In genomic region chr20:294602-295001, GRCh38 we compare ENCODE assay signal across 26 cellular contexts. TPM values are rescaled to one million over a fixed set of nuclear protein-coding genes. Genes with fewer than 3 reads are reported as not detected.
"Had no signal": no experiment of that assay in that cellular context is flagged by ENCODE, and none has a peak within 500 bp of the region (broad histone marks: within the 10 kb centered on the region; RNA-seq: fewer than 3 reads in every experiment).

No MANE protein-coding gene starts in this region.

- ATAC-seq: left lobe of liver; stimulated activated naive CD8-positive, alpha-beta T cell treated with anti-CD3 and anti-CD28 coated beads, Interleukin-15, Interleukin-2, amounts not matched to agents 100 U/mL and 50 U/mL, for 24 hours had no signal

- H3K27ac Mint-ChIP-seq: endodermal cell, mesothelial cell of epicardium, neural progenitor cell had no signal

- H3K9me3 ChIP-seq: colonic mucosa, sigmoid colon, suprapubic skin, thyroid gland, upper lobe of left lung, uterus had no signal

- H3K9ac ChIP-seq: neural progenitor cell had no signal

- DNase-seq: caudate nucleus; colonic mucosa; effector CD4-positive, alpha-beta T cell; endodermal cell; foreskin melanocyte; head of caudate nucleus; mammary epithelial cell; naive B cell; sigmoid colon; small intestine; stimulated activated CD4-positive, alpha-beta T cell treated with anti-CD3 and anti-CD28 coated beads, Interleukin-12 subunit alpha, Interleukin-12 subunit beta, amount 100 ng/mL, for 4 hours; stimulated activated naive CD8-positive, alpha-beta T cell treated with anti-CD3 and anti-CD28 coated beads, Interleukin-15, Interleukin-2, amounts not matched to agents 100 U/mL and 50 U/mL, for 24 hours; thyroid gland; upper lobe of left lung; uterus had no signal

- H3K27me3 ChIP-seq: colonic mucosa, hepatocyte, sigmoid colon, suprapubic skin, thyroid gland, upper lobe of left lung, uterus had no signal

- H3K4me3 ChIP-seq: colonic mucosa, hepatocyte, neural progenitor cell, sigmoid colon, suprapubic skin, thyroid gland, upper lobe of left lung, uterus had no signal

- H3K36me3 ChIP-seq: colonic mucosa, neural progenitor cell, sigmoid colon, suprapubic skin, thyroid gland, upper lobe of left lung, uterus had no signal

- H3K27me3 Mint-ChIP-seq: naive B cell had no signal

- H3K9me3 Mint-ChIP-seq: mesothelial cell of epicardium, neural progenitor cell had no signal

- H3K4me3 Mint-ChIP-seq: endodermal cell, mesothelial cell of epicardium, neural progenitor cell had no signal

- H2AFZ ChIP-seq: hepatocyte, neural progenitor cell had no signal

- H3K4me1 ChIP-seq: uterus had no signal

- H3K36me3 Mint-ChIP-seq: mesothelial cell of epicardium had no signal

- H3K27ac ChIP-seq: colonic mucosa, hepatocyte, neural progenitor cell, sigmoid colon, suprapubic skin, thyroid gland, upper lobe of left lung, uterus had no signal

- H3K4me2 ChIP-seq: hepatocyte, neural progenitor cell had no signal

RNA-seq across cellular contexts. Expression of gene DEFB132, which starts 37.1 kb away (rescaled TPM):
- total RNA-seq: cerebellum, colonic mucosa, dermis microvascular lymphatic vessel endothelial cell, endodermal cell, hepatocyte, kidney epithelial cell, lower leg skin, mammary epithelial cell, mesothelial cell of epicardium, pulmonary artery endothelial cell, sigmoid colon, thyroid gland, upper lobe of left lung, uterus had no signal
- polyA plus RNA-seq: esophagus, hepatocyte, mammary epithelial cell had no signal
